Comparison of ENCODE assay signal across 1 cellular context in the genomic region with DNA sequence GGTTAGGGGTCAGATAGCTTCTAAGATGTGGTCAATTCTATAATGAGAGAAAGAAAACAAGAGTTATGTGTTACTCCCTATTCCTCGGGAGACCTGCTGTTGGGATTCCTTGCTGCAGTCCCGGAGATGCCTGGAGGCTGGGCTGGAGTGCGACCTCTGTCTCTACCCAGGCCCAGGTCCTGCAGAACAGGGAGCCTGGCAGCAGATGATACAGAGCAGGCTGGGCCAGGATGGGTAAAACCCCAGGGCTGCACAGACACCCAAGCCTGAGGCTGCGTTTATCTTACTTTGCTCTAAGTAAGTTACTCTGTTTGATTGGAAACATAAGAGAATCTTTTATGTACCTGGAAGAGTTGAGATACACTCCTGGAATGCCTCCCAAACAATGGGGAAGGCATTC.
TF ChIP-seq lines count a peak whose summit lies in the region.

No MANE protein-coding gene starts in this region.

TF ChIP-seq in GM23338, 12 proteins besides CTCF, POLR2A, EP300 and RAD21 (continued from another document):
- TF ChIP-seq, protein P1, sequence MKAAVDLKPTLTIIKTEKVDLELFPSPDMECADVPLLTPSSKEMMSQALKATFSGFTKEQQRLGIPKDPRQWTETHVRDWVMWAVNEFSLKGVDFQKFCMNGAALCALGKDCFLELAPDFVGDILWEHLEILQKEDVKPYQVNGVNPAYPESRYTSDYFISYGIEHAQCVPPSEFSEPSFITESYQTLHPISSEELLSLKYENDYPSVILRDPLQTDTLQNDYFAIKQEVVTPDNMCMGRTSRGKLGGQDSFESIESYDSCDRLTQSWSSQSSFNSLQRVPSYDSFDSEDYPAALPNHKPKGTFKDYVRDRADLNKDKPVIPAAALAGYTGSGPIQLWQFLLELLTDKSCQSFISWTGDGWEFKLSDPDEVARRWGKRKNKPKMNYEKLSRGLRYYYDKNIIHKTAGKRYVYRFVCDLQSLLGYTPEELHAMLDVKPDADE (IDR thresholded peaks at IDR 0.05), result no peak
- TF ChIP-seq, protein P2, sequence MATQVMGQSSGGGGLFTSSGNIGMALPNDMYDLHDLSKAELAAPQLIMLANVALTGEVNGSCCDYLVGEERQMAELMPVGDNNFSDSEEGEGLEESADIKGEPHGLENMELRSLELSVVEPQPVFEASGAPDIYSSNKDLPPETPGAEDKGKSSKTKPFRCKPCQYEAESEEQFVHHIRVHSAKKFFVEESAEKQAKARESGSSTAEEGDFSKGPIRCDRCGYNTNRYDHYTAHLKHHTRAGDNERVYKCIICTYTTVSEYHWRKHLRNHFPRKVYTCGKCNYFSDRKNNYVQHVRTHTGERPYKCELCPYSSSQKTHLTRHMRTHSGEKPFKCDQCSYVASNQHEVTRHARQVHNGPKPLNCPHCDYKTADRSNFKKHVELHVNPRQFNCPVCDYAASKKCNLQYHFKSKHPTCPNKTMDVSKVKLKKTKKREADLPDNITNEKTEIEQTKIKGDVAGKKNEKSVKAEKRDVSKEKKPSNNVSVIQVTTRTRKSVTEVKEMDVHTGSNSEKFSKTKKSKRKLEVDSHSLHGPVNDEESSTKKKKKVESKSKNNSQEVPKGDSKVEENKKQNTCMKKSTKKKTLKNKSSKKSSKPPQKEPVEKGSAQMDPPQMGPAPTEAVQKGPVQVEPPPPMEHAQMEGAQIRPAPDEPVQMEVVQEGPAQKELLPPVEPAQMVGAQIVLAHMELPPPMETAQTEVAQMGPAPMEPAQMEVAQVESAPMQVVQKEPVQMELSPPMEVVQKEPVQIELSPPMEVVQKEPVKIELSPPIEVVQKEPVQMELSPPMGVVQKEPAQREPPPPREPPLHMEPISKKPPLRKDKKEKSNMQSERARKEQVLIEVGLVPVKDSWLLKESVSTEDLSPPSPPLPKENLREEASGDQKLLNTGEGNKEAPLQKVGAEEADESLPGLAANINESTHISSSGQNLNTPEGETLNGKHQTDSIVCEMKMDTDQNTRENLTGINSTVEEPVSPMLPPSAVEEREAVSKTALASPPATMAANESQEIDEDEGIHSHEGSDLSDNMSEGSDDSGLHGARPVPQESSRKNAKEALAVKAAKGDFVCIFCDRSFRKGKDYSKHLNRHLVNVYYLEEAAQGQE (IDR thresholded peaks at IDR 0.05; ENCODE audit: unreplicated experiment), result no peak
- no peak for TF ChIP-seq JUNB (IDR thresholded peaks at IDR 0.05; ENCODE audit: unreplicated experiment)
TF ChIP-seq in GM23338: peak in this region for 0.
